1 cellular context compared by ENCODE assay signal in the genomic region with DNA sequence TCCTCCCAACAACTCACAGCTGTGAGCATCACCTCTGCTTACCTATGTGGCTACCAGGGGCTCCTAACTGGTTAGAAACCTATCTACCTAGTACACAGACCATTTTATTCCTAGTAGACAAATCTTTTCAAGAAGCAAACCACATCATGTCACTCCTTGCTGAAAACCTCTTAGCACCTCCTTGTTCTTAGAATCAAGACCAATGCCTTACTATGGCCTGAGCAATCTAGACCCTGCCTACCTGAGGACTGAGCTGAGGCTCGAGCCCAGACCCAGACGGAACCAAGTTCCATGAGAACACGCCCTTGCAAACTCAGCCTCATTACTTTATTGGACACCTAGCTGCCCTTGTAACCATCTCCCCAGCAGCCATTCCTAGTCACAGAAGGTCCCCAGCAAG.
TF ChIP-seq lines count a peak whose summit lies in the region.

No MANE protein-coding gene starts in this region.

TF ChIP-seq in HCT116, 20 proteins besides CTCF, POLR2A, EP300 and RAD21 (continued from another document):
- TF ChIP-seq, protein P1, sequence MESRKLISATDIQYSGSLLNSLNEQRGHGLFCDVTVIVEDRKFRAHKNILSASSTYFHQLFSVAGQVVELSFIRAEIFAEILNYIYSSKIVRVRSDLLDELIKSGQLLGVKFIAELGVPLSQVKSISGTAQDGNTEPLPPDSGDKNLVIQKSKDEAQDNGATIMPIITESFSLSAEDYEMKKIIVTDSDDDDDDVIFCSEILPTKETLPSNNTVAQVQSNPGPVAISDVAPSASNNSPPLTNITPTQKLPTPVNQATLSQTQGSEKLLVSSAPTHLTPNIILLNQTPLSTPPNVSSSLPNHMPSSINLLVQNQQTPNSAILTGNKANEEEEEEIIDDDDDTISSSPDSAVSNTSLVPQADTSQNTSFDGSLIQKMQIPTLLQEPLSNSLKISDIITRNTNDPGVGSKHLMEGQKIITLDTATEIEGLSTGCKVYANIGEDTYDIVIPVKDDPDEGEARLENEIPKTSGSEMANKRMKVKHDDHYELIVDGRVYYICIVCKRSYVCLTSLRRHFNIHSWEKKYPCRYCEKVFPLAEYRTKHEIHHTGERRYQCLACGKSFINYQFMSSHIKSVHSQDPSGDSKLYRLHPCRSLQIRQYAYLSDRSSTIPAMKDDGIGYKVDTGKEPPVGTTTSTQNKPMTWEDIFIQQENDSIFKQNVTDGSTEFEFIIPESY (IDR thresholded peaks at IDR 0.05; ENCODE audit: extremely low read depth, insufficient replicate concordance, low read length), result no peak
- TF ChIP-seq EZH2phosphoT487 (IDR thresholded peaks at IDR 0.05; ENCODE audit: borderline replicate concordance), result no peak
- TF ChIP-seq SP1 (IDR thresholded peaks at IDR 0.05; ENCODE audit: low read depth), result no peak
- TF ChIP-seq ZFX (IDR thresholded peaks at IDR 0.05), result no peak
- TF ChIP-seq, protein P2, sequence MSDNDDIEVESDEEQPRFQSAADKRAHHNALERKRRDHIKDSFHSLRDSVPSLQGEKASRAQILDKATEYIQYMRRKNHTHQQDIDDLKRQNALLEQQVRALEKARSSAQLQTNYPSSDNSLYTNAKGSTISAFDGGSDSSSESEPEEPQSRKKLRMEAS (IDR thresholded peaks at IDR 0.05), result no peak
- no peak for TF ChIP-seq EGR1 (IDR thresholded peaks at IDR 0.05; ENCODE audit: low read depth)
- no peak for TF ChIP-seq ELF1 (IDR thresholded peaks at IDR 0.05; ENCODE audit: borderline replicate concordance, low read depth)
- TF ChIP-seq, protein P3, sequence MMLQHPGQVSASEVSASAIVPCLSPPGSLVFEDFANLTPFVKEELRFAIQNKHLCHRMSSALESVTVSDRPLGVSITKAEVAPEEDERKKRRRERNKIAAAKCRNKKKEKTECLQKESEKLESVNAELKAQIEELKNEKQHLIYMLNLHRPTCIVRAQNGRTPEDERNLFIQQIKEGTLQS (IDR thresholded peaks at IDR 0.05), result no peak
- no peak for TF ChIP-seq SIN3A (IDR thresholded peaks at IDR 0.05; ENCODE audit: low read depth)
- no peak for TF ChIP-seq CEBPB (IDR thresholded peaks at IDR 0.05; ENCODE audit: low read depth)
- TF ChIP-seq YY1 (IDR thresholded peaks at IDR 0.05; ENCODE audit: extremely low read depth, insufficient replicate concordance, low read depth, low read length), result no peak
- TF ChIP-seq FOSL1 (IDR thresholded peaks at IDR 0.05; ENCODE audit: low read depth), result no peak
- TF ChIP-seq, protein P4, sequence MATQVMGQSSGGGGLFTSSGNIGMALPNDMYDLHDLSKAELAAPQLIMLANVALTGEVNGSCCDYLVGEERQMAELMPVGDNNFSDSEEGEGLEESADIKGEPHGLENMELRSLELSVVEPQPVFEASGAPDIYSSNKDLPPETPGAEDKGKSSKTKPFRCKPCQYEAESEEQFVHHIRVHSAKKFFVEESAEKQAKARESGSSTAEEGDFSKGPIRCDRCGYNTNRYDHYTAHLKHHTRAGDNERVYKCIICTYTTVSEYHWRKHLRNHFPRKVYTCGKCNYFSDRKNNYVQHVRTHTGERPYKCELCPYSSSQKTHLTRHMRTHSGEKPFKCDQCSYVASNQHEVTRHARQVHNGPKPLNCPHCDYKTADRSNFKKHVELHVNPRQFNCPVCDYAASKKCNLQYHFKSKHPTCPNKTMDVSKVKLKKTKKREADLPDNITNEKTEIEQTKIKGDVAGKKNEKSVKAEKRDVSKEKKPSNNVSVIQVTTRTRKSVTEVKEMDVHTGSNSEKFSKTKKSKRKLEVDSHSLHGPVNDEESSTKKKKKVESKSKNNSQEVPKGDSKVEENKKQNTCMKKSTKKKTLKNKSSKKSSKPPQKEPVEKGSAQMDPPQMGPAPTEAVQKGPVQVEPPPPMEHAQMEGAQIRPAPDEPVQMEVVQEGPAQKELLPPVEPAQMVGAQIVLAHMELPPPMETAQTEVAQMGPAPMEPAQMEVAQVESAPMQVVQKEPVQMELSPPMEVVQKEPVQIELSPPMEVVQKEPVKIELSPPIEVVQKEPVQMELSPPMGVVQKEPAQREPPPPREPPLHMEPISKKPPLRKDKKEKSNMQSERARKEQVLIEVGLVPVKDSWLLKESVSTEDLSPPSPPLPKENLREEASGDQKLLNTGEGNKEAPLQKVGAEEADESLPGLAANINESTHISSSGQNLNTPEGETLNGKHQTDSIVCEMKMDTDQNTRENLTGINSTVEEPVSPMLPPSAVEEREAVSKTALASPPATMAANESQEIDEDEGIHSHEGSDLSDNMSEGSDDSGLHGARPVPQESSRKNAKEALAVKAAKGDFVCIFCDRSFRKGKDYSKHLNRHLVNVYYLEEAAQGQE (IDR thresholded peaks at IDR 0.05; ENCODE audit: low read depth), result no peak
